Comparison of ENCODE assay signal across 18 cellular contexts in genomic region chr9:19698960-19699359, GRCh38.
"Had no signal": no experiment of that assay in that cellular context is flagged by ENCODE, and none has a peak within 500 bp of the region (broad histone marks: within the 10 kb centered on the region; RNA-seq: fewer than 3 reads in every experiment).

No MANE protein-coding gene starts in this region.

- H3K27me3 ChIP-seq: breast epithelium, esophagus squamous epithelium, heart right ventricle, left lung, right atrium auricular region, tibial nerve had no signal

- H3K27ac ChIP-seq: breast epithelium, esophagus squamous epithelium, heart right ventricle, left lung, right atrium auricular region, tibial nerve had no signal

- H3K36me3 ChIP-seq: breast epithelium, esophagus squamous epithelium, heart right ventricle, left lung, right atrium auricular region, tibial nerve had no signal

- H3K9me3 ChIP-seq: breast epithelium, esophagus squamous epithelium, heart right ventricle, left lung, right atrium auricular region, tibial nerve had no signal

- ATAC-seq: activated CD4-positive, CD25-positive, alpha-beta regulatory T cell treated with anti-CD3 and anti-CD28 coated beads, Interleukin-2, amount 50 U/mL, for 24 hours; heart right ventricle; left lung had no signal

- H3K4me3 ChIP-seq: breast epithelium, esophagus squamous epithelium, heart right ventricle, left lung, right atrium auricular region, tibial nerve had no signal

- H3K4me1 ChIP-seq: breast epithelium, esophagus squamous epithelium, heart right ventricle, left lung, right atrium auricular region, tibial nerve had no signal

- DNase-seq: activated CD4-positive, alpha-beta T cell treated with anti-CD3 and anti-CD28 coated beads, Interleukin-2, amount 10 ng/mL, durations not matched to agents 7 days and 5 days; activated CD8-positive, alpha-beta memory T cell treated with anti-CD3 and anti-CD28 coated beads for 24 hours; activated CD8-positive, alpha-beta memory T cell treated with anti-CD3 and anti-CD28 coated beads, Interleukin-2, amount 50 U/mL, for 48 hours; activated effector memory CD4-positive, alpha-beta T cell treated with anti-CD3 and anti-CD28 coated beads, Interleukin-2, amount 50 U/mL, for 16 hours; activated T-cell treated with anti-CD3 and anti-CD28 coated beads, Interleukin-2, amount 50 U/mL, for 72 hours; cerebellar nuclear complex; effector memory CD4-positive, alpha-beta T cell; esophagus squamous epithelium; heart right ventricle; left lung; stimulated activated CD4-positive, alpha-beta T cell treated with anti-CD3 and anti-CD28 coated beads, Interleukin-12 subunit alpha, Interleukin-12 subunit beta, amount 100 ng/mL, for 4 hours; stimulated activated CD4-positive, alpha-beta T cell treated with anti-CD3 and anti-CD28 coated beads, Interleukin-1b, Interleukin-23, amount 100 ng/mL, for 48 hours; stimulated activated CD8-positive, alpha-beta memory T cell treated with anti-CD3 and anti-CD28 coated beads, Interleukin-4, amount 100 ng/mL, for 48 hours; stimulated activated naive CD4-positive, alpha-beta T cell had no signal
